ENCODE assay signal across 22 cellular contexts in the genomic region with DNA sequence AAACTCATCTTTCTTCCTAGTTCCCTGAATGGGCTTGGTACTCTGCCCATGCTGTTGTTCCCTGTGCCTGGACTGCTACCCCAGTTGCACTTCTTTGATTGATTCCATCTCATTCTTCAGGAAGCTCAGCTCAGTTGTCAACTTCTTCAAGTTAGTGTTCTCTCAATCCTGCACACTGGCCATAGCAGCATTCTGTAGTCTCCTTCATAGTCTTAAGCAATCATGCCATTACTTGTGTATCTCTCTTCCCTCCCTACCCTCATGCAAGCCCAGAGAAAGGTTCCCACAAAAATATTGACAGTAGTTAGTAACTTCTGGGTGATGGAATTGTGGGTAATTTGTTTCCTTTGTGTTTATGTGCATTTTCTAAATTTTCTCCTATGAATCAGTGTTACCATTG. TPM values are rescaled to one million over a fixed set of nuclear protein-coding genes. Genes with fewer than 3 reads are reported as not detected.
A peak's percentile ranks its signal among the peaks of the same experiment; 100 is the strongest.
DNase-seq lines count a peak whose midpoint lies in the region; ATAC-seq and TF ChIP-seq lines count a peak whose summit lies in the region.
"Had no signal": no experiment of that assay in that cellular context is flagged by ENCODE, and none has a peak within 500 bp of the region (broad histone marks: within the 10 kb centered on the region; RNA-seq: fewer than 3 reads in every experiment).

No MANE protein-coding gene starts in this region.

- H3K27me3 Mint-ChIP-seq in activated T-cell treated with anti-CD3 and anti-CD28 coated beads, Interleukin-2, amount 50 U/mL, for 72 hours (ENCODE audit: low read depth): no peaks in the 10 kb centered on the region
- H3K27me3 Mint-ChIP-seq in activated T-cell treated with anti-CD3 and anti-CD28 coated beads, Interleukin-2, amount 50 U/mL, for 4 hours (ENCODE audit: low read depth): no peaks in the 10 kb centered on the region
- H3K27me3 Mint-ChIP-seq in Caco-2 (ENCODE audit: insufficient read depth, unreplicated experiment) (no peaks in the 10 kb centered on the region), natural killer cell (ENCODE audit: low read depth in 2 of 2) (no peaks in the 10 kb centered on the region)
- H3K27me3 Mint-ChIP-seq in activated naive CD8-positive, alpha-beta T cell treated with anti-CD3 and anti-CD28 coated beads for 36 hours: peaks cover 3% of the 10 kb centered on the region
- H3K27me3 Mint-ChIP-seq: IgD-negative memory B cell had no signal

- no TSS peak for BruUV-seq in Caco-2 (replicated peaks; lab: Mats Ljungman, UMichigan)

- CTCF ChIA-PET in Caco-2 (lab: Charles Lee): interaction anchor here (0.7 kb wide), 1 partner anchor 26 kb away, joined by 3 read pairs; no protein-coding TSS in a partner anchor

- H3K9me3 Mint-ChIP-seq in activated T-cell treated with anti-CD3 and anti-CD28 coated beads, Interleukin-2, amount 50 U/mL, for 72 hours: peaks cover 1 to 5% of the 10 kb centered on the region in 2 donors
- H3K9me3 Mint-ChIP-seq in activated T-cell treated with anti-CD3 and anti-CD28 coated beads, Interleukin-2, amount 50 U/mL, for 4 hours: no peaks in the 10 kb centered on the region
- peaks cover 9% of the 10 kb centered on the region for H3K9me3 Mint-ChIP-seq in Caco-2 (ENCODE audit: unreplicated experiment)
- H3K9me3 Mint-ChIP-seq in activated naive CD8-positive, alpha-beta T cell treated with anti-CD3 and anti-CD28 coated beads for 36 hours: peaks cover 6% of the 10 kb centered on the region
- peaks cover 2 to 6% of the 10 kb centered on the region in 2 donors for H3K9me3 Mint-ChIP-seq in natural killer cell
- H3K9me3 Mint-ChIP-seq: HFFc6 had no signal

- POLR2A ChIA-PET in Caco-2 (lab: Charles Lee): interaction anchor here (0.7 kb wide), 1 partner anchor 409 kb away, joined by 6 read pairs; no protein-coding TSS in a partner anchor

- no peak for ATAC-seq in activated T-cell treated with anti-CD3 and anti-CD28 coated beads, Interleukin-2, amount 50 U/mL, for 72 hours (replicated peaks in 1 of 2)
- ATAC-seq in activated T-cell treated with anti-CD3 and anti-CD28 coated beads, Interleukin-2, amount 50 U/mL, for 4 hours: no peak
- no peak for ATAC-seq in natural killer cell

- no peaks in the 10 kb centered on the region for H3K9me3 ChIP-seq in Caco-2
- H3K9me3 ChIP-seq: ascending aorta, tibial nerve had no signal

- H3K27ac Mint-ChIP-seq in activated T-cell treated with anti-CD3 and anti-CD28 coated beads, Interleukin-2, amount 50 U/mL, for 72 hours: peak overlapping the region; percentile 30
- H3K27ac Mint-ChIP-seq in Caco-2 (ENCODE audit: unreplicated experiment) (peak overlapping the region; percentile 77), natural killer cell (peak overlapping the region; percentile 10 to 23)
- peak overlapping the region; percentile 57 for H3K27ac Mint-ChIP-seq in activated naive CD8-positive, alpha-beta T cell treated with anti-CD3 and anti-CD28 coated beads for 36 hours
- H3K27ac Mint-ChIP-seq: HFFc6 had no signal

- peak overlapping the region; percentile 2 to 3 for H3K4me3 Mint-ChIP-seq in activated T-cell treated with anti-CD3 and anti-CD28 coated beads, Interleukin-2, amount 50 U/mL, for 72 hours
- H3K4me3 Mint-ChIP-seq in activated T-cell treated with anti-CD3 and anti-CD28 coated beads, Interleukin-2, amount 50 U/mL, for 4 hours: no peak overlapping the region
- H3K4me3 Mint-ChIP-seq in Caco-2 (ENCODE audit: unreplicated experiment): peak overlapping the region; percentile 60
- H3K4me3 Mint-ChIP-seq in activated naive CD8-positive, alpha-beta T cell treated with anti-CD3 and anti-CD28 coated beads for 36 hours: peak overlapping the region; percentile 0
- H3K4me3 Mint-ChIP-seq in natural killer cell: peak overlapping the region; percentile 4
- H3K4me3 Mint-ChIP-seq: HFFc6 had no signal

- peaks cover 4 to 6% of the 10 kb centered on the region in 2 donors for H3K36me3 Mint-ChIP-seq in activated T-cell treated with anti-CD3 and anti-CD28 coated beads, Interleukin-2, amount 50 U/mL, for 72 hours (ENCODE audit: insufficient read depth in 2 of 2)
- peaks cover 7% of the 10 kb centered on the region for H3K36me3 Mint-ChIP-seq in activated T-cell treated with anti-CD3 and anti-CD28 coated beads, Interleukin-2, amount 50 U/mL, for 4 hours (ENCODE audit: insufficient read depth)
- H3K36me3 Mint-ChIP-seq in Caco-2 (ENCODE audit: insufficient read depth, unreplicated experiment) (peaks cover 21% of the 10 kb centered on the region), natural killer cell (no peaks in the 10 kb centered on the region)
- H3K36me3 Mint-ChIP-seq in activated naive CD8-positive, alpha-beta T cell treated with anti-CD3 and anti-CD28 coated beads for 36 hours: peaks cover 16% of the 10 kb centered on the region

- H3K27ac ChIP-seq in coronary artery: no peak overlapping the region
- H3K27ac ChIP-seq: ascending aorta, C4-2B, tibial nerve had no signal

- no peak for TF ChIP-seq CTCF in Caco-2 (IDR thresholded peaks at IDR 0.05; ENCODE audit: insufficient read depth in 1 of 2, low read depth in 1 of 2, low read length in 1 of 2, severe bottlenecking in 1 of 2, unreplicated experiment in 1 of 2)
- TF ChIP-seq CTCF in natural killer cell (IDR thresholded peaks at IDR 0.05): no peak
- no peak for TF ChIP-seq CTCF in coronary artery (IDR thresholded peaks at IDR 0.05)

- H3K27me3 ChIP-seq in Caco-2 (replicated peaks; ENCODE audit: control insufficient read depth, insufficient read depth, low read length): no peaks in the 10 kb centered on the region
- H3K27me3 ChIP-seq: ascending aorta, tibial nerve had no signal

- H3K4me3 ChIP-seq in Caco-2 (ENCODE audit: low read depth, low read length) (no peak overlapping the region), coronary artery (no peak overlapping the region)
- H3K4me3 ChIP-seq: ascending aorta, tibial nerve had no signal

- peaks cover 46% of the 10 kb centered on the region for H3K4me1 ChIP-seq in Caco-2

- intact Hi-C loops in Caco-2 (cut with micrococcal nuclease; ENCODE audit: unreplicated experiment): no loop called here
- intact Hi-C loops in natural killer cell (cut with micrococcal nuclease): no loop called here

- DNase-seq in activated T-cell treated with anti-CD3 and anti-CD28 coated beads, Interleukin-2, amount 50 U/mL, for 72 hours: no peak
- no peak for DNase-seq in activated T-cell treated with anti-CD3 and anti-CD28 coated beads, Interleukin-2, amount 50 U/mL, for 4 hours
- DNase-seq in Caco-2 (no peak), natural killer cell (no peak), NCI-H2171 (lab: John Stamatoyannopoulos, UW) (no peak), coronary artery (ENCODE audit: low spot score) (no peak), NCI-H2196 (lab: John Stamatoyannopoulos, UW; ENCODE audit: unreplicated experiment) (no peak)
- DNase-seq in activated naive CD8-positive, alpha-beta T cell treated with anti-CD3 and anti-CD28 coated beads for 36 hours: no peak
- DNase-seq: activated CD4-positive, CD25-positive, alpha-beta regulatory T cell; activated effector memory CD4-positive, alpha-beta T cell treated with anti-CD3 and anti-CD28 coated beads, Interleukin-2, amount 50 U/mL, for 16 hours; HFFc6; kidney; NCI-H1105; NCI-H2029; NCI-H226; NCI-H774; OCI-M1; T-helper 9 cell had no signal

- no peaks in the 10 kb centered on the region for H3K36me3 ChIP-seq in Caco-2 (ENCODE audit: control insufficient read depth, insufficient read depth, low read length)
- H3K36me3 ChIP-seq: ascending aorta, tibial nerve had no signal

- H3K4me1 Mint-ChIP-seq in activated T-cell treated with anti-CD3 and anti-CD28 coated beads, Interleukin-2, amount 50 U/mL, for 72 hours (ENCODE audit: low read depth): peaks cover 65% of the 10 kb centered on the region
- peaks cover 63% of the 10 kb centered on the region for H3K4me1 Mint-ChIP-seq in activated T-cell treated with anti-CD3 and anti-CD28 coated beads, Interleukin-2, amount 50 U/mL, for 4 hours (ENCODE audit: low read depth)
- H3K4me1 Mint-ChIP-seq in Caco-2 (ENCODE audit: low read depth, unreplicated experiment) (peaks cover 21% of the 10 kb centered on the region), natural killer cell (peaks cover 58 to 61% of the 10 kb centered on the region in 2 donors)
- peaks cover 48% of the 10 kb centered on the region for H3K4me1 Mint-ChIP-seq in activated naive CD8-positive, alpha-beta T cell treated with anti-CD3 and anti-CD28 coated beads for 36 hours

RNA-seq across cellular contexts. Expression of a gene that starts 5.5 kb away (rescaled TPM):
- 10 to 100 TPM; 42.9 to 46.7 TPM for total RNA-seq in activated T-cell treated with anti-CD3 and anti-CD28 coated beads, Interleukin-2, amount 50 U/mL, for 72 hours
- total RNA-seq in activated T-cell treated with anti-CD3 and anti-CD28 coated beads, Interleukin-2, amount 50 U/mL, for 4 hours: 10 to 100 TPM; 22.9 to 26.5 (median 25.6) TPM
- total RNA-seq in Caco-2 (2022) (40.3 and 41.0 TPM in 2 replicates), natural killer cell (100 to 1,000 TPM; 115 to 137 (median 116) TPM)
- total RNA-seq in activated naive CD8-positive, alpha-beta T cell treated with anti-CD3 and anti-CD28 coated beads for 36 hours: 10 to 100 TPM; 22.7 to 22.9 TPM

Comparison
In these comparisons a context has a peak if more than half of its experiments do, and no peak if none do; other contexts are left out.
1. H3K27ac Mint-ChIP-seq: peak in every context shown above with its lines; median percentile 77 in Caco-2; 57 in activated naive CD8-positive, alpha-beta T cell treated with anti-CD3 and anti-CD28 coated beads for 36 hours; 30 in activated T-cell treated with anti-CD3 and anti-CD28 coated beads, Interleukin-2, amount 50 U/mL, for 72 hours; 16 in natural killer cell.